In genomic region chr14:94173885-94174621, GRCh38 we compare ENCODE assay signal across 8 cellular contexts. TPM values are rescaled to one million over a fixed set of nuclear protein-coding genes. Genes with fewer than 3 reads are reported as not detected.
DNase-seq lines count a peak whose midpoint lies in the region; TF ChIP-seq lines count a peak whose summit lies in the region.

Gene PPP4R4 (plus strand): TSS chr14:94174322. CDS start chr14:94174466, 144 bp downstream.

- no peak for TF ChIP-seq POLR2A in testis (IDR thresholded peaks at IDR 0.05)

- no peaks in the 10 kb centered on the region for H3K36me3 Mint-ChIP-seq in activated naive CD4-positive, alpha-beta T cell treated with anti-CD3 and anti-CD28 coated beads, Interleukin-2, amount 50 U/mL, for 24 hours
- no peaks in the 10 kb centered on the region for H3K36me3 Mint-ChIP-seq in glutamatergic neuron (ENCODE audit: unreplicated experiment)
- no peaks in the 10 kb centered on the region for H3K36me3 Mint-ChIP-seq in osteocyte (ENCODE audit: unreplicated experiment)

- no peaks in the 10 kb centered on the region; the same call in 1 of the 2 replicates for H3K36me3 ChIP-seq in HAP-1 (replicated peaks)
- H3K36me3 ChIP-seq in SK-N-MC (ENCODE audit: insufficient read depth, low read length): no peaks in the 10 kb centered on the region
- H3K36me3 ChIP-seq in testis (ENCODE audit: low read depth, missing control alignments): no peaks in the 10 kb centered on the region

- TF ChIP-seq CTCF in glutamatergic neuron (IDR thresholded peaks at IDR 0.05; ENCODE audit: partially characterized antibody, unreplicated experiment) (no peak), osteocyte (IDR thresholded peaks at IDR 0.05) (no peak), testis (IDR thresholded peaks at IDR 0.05) (no peak)

- peak within 1 kb of the TSS; percentile 70 for H3K9ac ChIP-seq in SK-N-MC (ENCODE audit: insufficient read length)

- H3K4me3 ChIP-seq in HAP-1 (peak within 1 kb of the TSS; percentile 59), SK-N-MC (peak within 1 kb of the TSS; percentile 88), testis (peak within 1 kb of the TSS; percentile 76 to 82)

- no peaks in the 10 kb centered on the region for H3K9me3 Mint-ChIP-seq in activated naive CD4-positive, alpha-beta T cell treated with anti-CD3 and anti-CD28 coated beads, Interleukin-2, amount 50 U/mL, for 24 hours
- H3K9me3 Mint-ChIP-seq in glutamatergic neuron (ENCODE audit: unreplicated experiment): peaks cover 2% of the 10 kb centered on the region
- no peaks in the 10 kb centered on the region for H3K9me3 Mint-ChIP-seq in osteocyte (ENCODE audit: unreplicated experiment)

- peaks cover 18% of the 10 kb centered on the region for H3K4me1 ChIP-seq in HAP-1
- peaks cover 4% of the 10 kb centered on the region for H3K4me1 ChIP-seq in testis

- H3K4me3 Mint-ChIP-seq in activated naive CD4-positive, alpha-beta T cell treated with anti-CD3 and anti-CD28 coated beads, Interleukin-2, amount 50 U/mL, for 24 hours: peak within 1 kb of the TSS; percentile 85
- H3K4me3 Mint-ChIP-seq in glutamatergic neuron (ENCODE audit: unreplicated experiment) (peak within 1 kb of the TSS; percentile 86), osteocyte (ENCODE audit: unreplicated experiment) (peak within 1 kb of the TSS; percentile 68)

- H3K27ac Mint-ChIP-seq in activated naive CD4-positive, alpha-beta T cell treated with anti-CD3 and anti-CD28 coated beads, Interleukin-2, amount 50 U/mL, for 24 hours: no peak within 1 kb of the TSS
- H3K27ac Mint-ChIP-seq in glutamatergic neuron (ENCODE audit: unreplicated experiment): peak within 1 kb of the TSS; percentile 83
- no peak within 1 kb of the TSS for H3K27ac Mint-ChIP-seq in osteocyte (ENCODE audit: unreplicated experiment)

- H3K27me3 Mint-ChIP-seq in activated naive CD4-positive, alpha-beta T cell treated with anti-CD3 and anti-CD28 coated beads, Interleukin-2, amount 50 U/mL, for 24 hours: no peaks in the 10 kb centered on the region
- H3K27me3 Mint-ChIP-seq in glutamatergic neuron (ENCODE audit: unreplicated experiment): peaks cover 9% of the 10 kb centered on the region
- peaks cover 69% of the 10 kb centered on the region for H3K27me3 Mint-ChIP-seq in osteocyte (ENCODE audit: unreplicated experiment)

- H3K9me3 ChIP-seq in HAP-1 (no peaks in the 10 kb centered on the region), SK-N-MC (ENCODE audit: low read depth, low read length) (no peaks in the 10 kb centered on the region), testis (no peaks in the 10 kb centered on the region)

- in situ Hi-C loops in HAP-1 (cut with MboI; ENCODE audit: low sequenced_read_pairs): no loop called here

- DNase-seq in Daoy (ENCODE audit: low read depth): peak; percentile 97
- peak; percentile 95 to 99 for DNase-seq in HAP-1 (ENCODE audit: low spot score in 2 of 2)
- peak; percentile 45 for DNase-seq in MV-4-11 (lab: John Stamatoyannopoulos, UW)
- DNase-seq in SK-N-MC (ENCODE audit: low read depth, low spot score): no peak
- DNase-seq in glutamatergic neuron: peak; percentile 98
- peak; percentile 92 for DNase-seq in osteocyte (ENCODE audit: extremely low spot score, unreplicated experiment)
- peak; percentile 93 for DNase-seq in testis

- H3K27me3 ChIP-seq in HAP-1 (ENCODE audit: low read depth) (no peaks in the 10 kb centered on the region), testis (no peaks in the 10 kb centered on the region)

- peaks cover 34% of the 10 kb centered on the region for H3K4me1 Mint-ChIP-seq in activated naive CD4-positive, alpha-beta T cell treated with anti-CD3 and anti-CD28 coated beads, Interleukin-2, amount 50 U/mL, for 24 hours
- peaks cover 16% of the 10 kb centered on the region for H3K4me1 Mint-ChIP-seq in glutamatergic neuron (ENCODE audit: low read depth, unreplicated experiment)
- peaks cover 12% of the 10 kb centered on the region for H3K4me1 Mint-ChIP-seq in osteocyte (ENCODE audit: unreplicated experiment)

- no peak within 1 kb of the TSS for H3K27ac ChIP-seq in SK-N-MC
- H3K27ac ChIP-seq in testis: peak within 1 kb of the TSS; percentile 88 to 93

- 0 to 1% methylated on average over 6 to 52 of the region's 87 CpGs for WGBS in testis, 2 donors

- intact Hi-C loops in testis (cut with DNase I; ENCODE audit: low total_unique reads): no loop called here

RNA-seq across cellular contexts. Expression of gene PPP4R4, which starts in this region (rescaled TPM):
- 7.1 and 17.6 TPM in 2 replicates for total RNA-seq in Daoy (2014; rRNA removed; shearing (Covaris generic))
- total RNA-seq in glutamatergic neuron (ENCODE audit: unreplicated experiment) (1.6 TPM), osteocyte (not detected in 2 replicates), testis (10 to 100 TPM; 24.3 to 26.7 TPM)
- polyA plus RNA-seq in testis (ENCODE audit: insufficient read depth, low read depth, low replicate concordance): 15.8 TPM

Comparison
In these comparisons a context has a peak if more than half of its experiments do, and no peak if none do; other contexts are left out.
1. Peak in DNase-seq in osteocyte; RNA of the gene not detected or under 1 TPM.